In genomic region chr20:44965651-44966029, GRCh38 we compare ENCODE assay signal across 1 cellular context.
TF ChIP-seq lines count a peak whose summit lies in the region.

No MANE protein-coding gene starts in this region.

TF ChIP-seq in K562, 482 proteins besides CTCF, POLR2A, EP300 and RAD21:
- 0 out of 2 replicates have a peak, but pooled peaks have one; percentile 40 for TF ChIP-seq ZNF766 (CRISPR knock-in tag; conservative IDR thresholded peaks at IDR 0.05)
- no peak for TF ChIP-seq HMBOX1 (IDR thresholded peaks at IDR 0.05)
- 0 out of 2 replicates have a peak, but pooled peaks have one; percentile 52 for TF ChIP-seq BACH1 (tag; IDR thresholded peaks at IDR 0.05)
- 0 out of 2 replicates have a peak, but pooled peaks have one; percentile 15 for TF ChIP-seq HDAC2 (IDR thresholded peaks at IDR 0.05)
- TF ChIP-seq BCOR (IDR thresholded peaks at IDR 0.05), result peak; percentile 82
- TF ChIP-seq KDM1A (IDR thresholded peaks at IDR 0.05), result peak; percentile 59 to 80; a peak in 3 of 4 replicates
- no peak for TF ChIP-seq IRF9 (tag; IDR thresholded peaks at IDR 0.05)
- no peak for TF ChIP-seq SMARCE1 (IDR thresholded peaks at IDR 0.05)
- TF ChIP-seq ADNP (tag; IDR thresholded peaks at IDR 0.05), result peak; percentile 82
- 0 out of 2 replicates have a peak, but pooled peaks have one; percentile 17 for TF ChIP-seq ZNF589 (CRISPR knock-in tag; IDR thresholded peaks at IDR 0.05; ENCODE audit: low read depth)
- TF ChIP-seq SMARCA5 (IDR thresholded peaks at IDR 0.05), result peak; percentile 70; the same call in 1 of the 2 replicates
- TF ChIP-seq RBM25 (IDR thresholded peaks at IDR 0.05; ENCODE audit: low read depth, low read length, severe bottlenecking), result peak; percentile 61
